ENCODE assay signal across 24 cellular contexts in the genomic region with DNA sequence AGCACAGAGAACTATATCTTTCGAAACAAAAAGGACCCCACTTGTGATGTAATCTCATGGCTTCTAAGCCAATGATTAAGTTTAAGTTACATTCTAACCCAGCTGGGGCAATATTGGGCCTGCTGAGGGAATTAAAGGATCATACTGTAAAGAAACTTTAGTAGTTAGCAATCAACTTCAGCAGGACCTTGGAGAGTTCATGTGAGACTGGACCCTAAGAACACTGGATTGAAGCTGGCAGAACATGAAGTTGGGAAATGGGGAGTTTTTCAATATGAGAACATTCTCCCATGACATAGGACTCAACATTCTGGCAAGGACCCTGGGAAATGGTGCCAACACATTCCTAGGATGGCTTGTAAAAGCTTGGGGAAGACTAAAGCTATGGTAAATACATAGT.
DNase-seq lines count a peak whose midpoint lies in the region; ATAC-seq, FAIRE-seq and TF ChIP-seq lines count a peak whose summit lies in the region.
"Had no signal": no experiment of that assay in that cellular context is flagged by ENCODE, and none has a peak within 500 bp of the region (broad histone marks: within the 10 kb centered on the region; RNA-seq: fewer than 3 reads in every experiment).

No MANE protein-coding gene starts in this region.

- H3K9me3 ChIP-seq in SK-N-SH (no peaks in the 10 kb centered on the region), MG63 (no peaks in the 10 kb centered on the region), GM12878 (replicated peaks; ENCODE audit: control insufficient read depth, insufficient read depth, low read length) (no peaks in the 10 kb centered on the region)
- H3K9me3 ChIP-seq: BLaER1, Caco-2, HAP-1 had no signal

- TF ChIP-seq POLR2A in GM12878 (IDR thresholded peaks at IDR 0.05; ENCODE audit: low read depth, low read length): no peak

- H2AFZ ChIP-seq in SK-N-SH (ENCODE audit: low read depth) (no peak overlapping the region), GM12878 (ENCODE audit: control insufficient read depth, low read depth, low read length) (no peak overlapping the region)

- H3K4me2 ChIP-seq in SK-N-SH: no peak overlapping the region
- no peak overlapping the region for H3K4me2 ChIP-seq in GM12878 (ENCODE audit: control insufficient read depth, insufficient read depth)
- H3K4me2 ChIP-seq: BLaER1 had no signal

- peaks cover 2% of the 10 kb centered on the region for H3K9me3 Mint-ChIP-seq in glutamatergic neuron (ENCODE audit: unreplicated experiment)

- 35% methylated on average over 1 of the region's 1 CpG for WGBS in SK-N-SH (ENCODE audit: low lambda C conversion rate)
- 50% methylated on average over 1 of the region's 1 CpG for WGBS in GM12878 (ENCODE audit: insufficient coverage, insufficient replicate concordance, low lambda C conversion rate, missing lambda C conversion rate)

- RAD21 ChIA-PET in GM12878 (lab: Charles Lee; ENCODE audit: unreplicated experiment): no interaction called here

- DNase-seq in SK-N-SH: no peak
- peak; percentile 8 for DNase-seq in MG63
- DNase-seq in GM12878 (ENCODE audit: low read depth, low spot score): no peak
- peak; percentile 8 for DNase-seq in renal cortical epithelial cell (ENCODE audit: low read depth)
- no peak for DNase-seq in glutamatergic neuron
- DNase-seq in cerebellum (ENCODE audit: low spot score): no peak
- DNase-seq: Caco-2; CD4-positive, CD25-positive, alpha-beta regulatory T cell; CD8-positive, alpha-beta T cell; DMS153; DND-41; GOT3; HFFc6 had no signal

- H3K36me3 ChIP-seq in SK-N-SH (replicated peaks in 1 of 2; ENCODE audit: control insufficient read depth in 1 of 2, insufficient read depth in 2 of 2, low read length in 1 of 2): no peaks in the 10 kb centered on the region
- no peaks in the 10 kb centered on the region for H3K36me3 ChIP-seq in MG63
- H3K36me3 ChIP-seq in GM12878 (ENCODE audit: control insufficient read depth in 2 of 2, insufficient read depth in 2 of 2, low read length in 1 of 2): no peaks in the 10 kb centered on the region
- H3K36me3 ChIP-seq: BLaER1, HAP-1 had no signal

- no peaks in the 10 kb centered on the region for H3K27me3 Mint-ChIP-seq in glutamatergic neuron (ENCODE audit: unreplicated experiment)
- H3K27me3 Mint-ChIP-seq: B cell; CD4-positive, CD25-positive, alpha-beta regulatory T cell had no signal

- SMC1A ChIA-PET in GM12878 (lab: Charles Lee; ENCODE audit: uncharacterized antibody, unreplicated experiment): no interaction called here

- no peak overlapping the region for H3K27ac Mint-ChIP-seq in glutamatergic neuron (ENCODE audit: unreplicated experiment)
- H3K27ac Mint-ChIP-seq: B cell; CD4-positive, CD25-positive, alpha-beta regulatory T cell; CD8-positive, alpha-beta T cell; HFFc6 had no signal

- no peaks in the 10 kb centered on the region for H3K36me3 Mint-ChIP-seq in glutamatergic neuron (ENCODE audit: unreplicated experiment)
- H3K36me3 Mint-ChIP-seq: CD4-positive, CD25-positive, alpha-beta regulatory T cell; CD8-positive, alpha-beta T cell had no signal

- no peaks in the 10 kb centered on the region for H3K4me1 Mint-ChIP-seq in glutamatergic neuron (ENCODE audit: low read depth, unreplicated experiment)
- H3K4me1 Mint-ChIP-seq: B cell; CD4-positive, CD25-positive, alpha-beta regulatory T cell had no signal

- H3K27ac ChIP-seq in SK-N-SH (ENCODE audit: low read depth in 2 of 2, low read length in 1 of 2): peak overlapping the region in 1 of 2 experiments; percentile 88; a peak in 2 of 4 replicates
- no peak overlapping the region for H3K27ac ChIP-seq in GM12878 (ENCODE audit: control insufficient read depth, insufficient read depth)
- H3K27ac ChIP-seq: 22Rv1, BLaER1, C4-2B had no signal

- no peaks in the 10 kb centered on the region; the same call in 1 of the 2 replicates for H3K27me3 ChIP-seq in SK-N-SH (ENCODE audit: insufficient read depth)
- no peaks in the 10 kb centered on the region for H3K27me3 ChIP-seq in MG63
- no peaks in the 10 kb centered on the region; a peak in 1 of 4 replicates for H3K27me3 ChIP-seq in GM12878 (replicated peaks in 1 of 2; ENCODE audit: control insufficient read depth in 2 of 2, insufficient read depth in 2 of 2, low read length in 1 of 2)
- H3K27me3 ChIP-seq: BLaER1 had no signal

- in situ Hi-C loops in GM12878 (cut with MboI): no loop called here

- BruUV-seq in GM12878 (replicated peaks; lab: Mats Ljungman, UMichigan): no TSS peak

- H3K4me3 ChIP-seq in SK-N-SH (ENCODE audit: low read depth in 2 of 2, low read length in 1 of 2) (no peak overlapping the region), MG63 (no peak overlapping the region), GM12878 (no peak overlapping the region)
- H3K4me3 ChIP-seq: BLaER1, HAP-1 had no signal

- H3K79me2 ChIP-seq in SK-N-SH (ENCODE audit: insufficient read depth) (no peaks in the 10 kb centered on the region), GM12878 (ENCODE audit: control insufficient read depth, insufficient read depth, low read length) (no peaks in the 10 kb centered on the region)

- no peaks in the 10 kb centered on the region for H3F3A ChIP-seq in SK-N-SH (replicated peaks; ENCODE audit: insufficient read depth)

- CTCF ChIA-PET in SK-N-SH (lab: Yijun Ruan, JAX): interaction anchor here (0.6 to 2.7 kb wide), 4 partner anchors 105 to 273 kb away, joined by 3 to 13 read pairs (median 7); no protein-coding TSS in a partner anchor
- CTCF ChIA-PET in GM12878 (lab: Yijun Ruan, JAX): interaction anchor here (2.5 kb wide), 1 partner anchor 183 kb away, joined by 18 read pairs; no protein-coding TSS in a partner anchor

- POLR2A ChIA-PET in SK-N-SH (lab: Yijun Ruan, JAX): interaction anchor here (1.7 to 2.6 kb wide), 2 partner anchors 18 to 105 kb away, joined by 9 to 12 read pairs; no protein-coding TSS in a partner anchor
- POLR2A ChIA-PET in GM12878 (lab: Charles Lee): no interaction called here

- ATAC-seq in SK-N-SH treated with all-trans-retinoic acid at 6 μM for 48 hours (no peak), GM12878 (no peak), HG03469 (IDR thresholded peaks at IDR 0.05; ENCODE audit: unreplicated experiment) (no peak)
- ATAC-seq: CD8-positive, alpha-beta T cell had no signal

- TF ChIP-seq EP300 in SK-N-SH (IDR thresholded peaks at IDR 0.05; ENCODE audit: borderline replicate concordance in 1 of 2, low read depth in 1 of 2, low read length in 1 of 2): no peak
- TF ChIP-seq EP300 in GM12878 (IDR thresholded peaks at IDR 0.05; ENCODE audit: borderline replicate concordance in 1 of 2, control insufficient read depth in 1 of 2, low read depth in 2 of 2, low read length in 2 of 2): no peak

- TF ChIP-seq CTCF in SK-N-SH (IDR thresholded peaks at IDR 0.05) (no peak), GM12878 (IDR thresholded peaks at IDR 0.05 in 2 of 3, conservative IDR thresholded peaks at IDR 0.05 in 1 of 3; ENCODE audit: control insufficient read depth in 2 of 3, extremely low read depth in 1 of 3, insufficient read depth in 1 of 3, low read depth in 3 of 3, low read length in 3 of 3) (no peak), glutamatergic neuron (IDR thresholded peaks at IDR 0.05; ENCODE audit: partially characterized antibody, unreplicated experiment) (no peak)

- FAIRE-seq in GM12878 (lab: Jason Lieb, UNC): no peak
- FAIRE-seq: A204.1, G401.6, GM19239, H54 had no signal

- intact Hi-C loops in GM12878 (cut with micrococcal nuclease; ENCODE audit: unreplicated experiment): no loop called here

- H3K9ac ChIP-seq in SK-N-SH: no peak overlapping the region
- H3K9ac ChIP-seq in GM12878 (ENCODE audit: control insufficient read depth, insufficient read depth, low read length): no peak overlapping the region
- H3K9ac ChIP-seq: BLaER1 had no signal

- H4K20me1 ChIP-seq in SK-N-SH (ENCODE audit: insufficient read depth) (no peaks in the 10 kb centered on the region), GM12878 (ENCODE audit: control insufficient read depth, insufficient read depth) (no peaks in the 10 kb centered on the region)
- H4K20me1 ChIP-seq: BLaER1 had no signal

- TF ChIP-seq RAD21 in SK-N-SH (IDR thresholded peaks at IDR 0.05; ENCODE audit: low read length): no peak
- no peak for TF ChIP-seq RAD21 in GM12878 (IDR thresholded peaks at IDR 0.05; ENCODE audit: insufficient read depth, low read depth, low read length)

- no peaks in the 10 kb centered on the region for H3K9me2 ChIP-seq in SK-N-SH

- peaks cover 0 to 16% of the 10 kb centered on the region in 2 experiments; a peak in 2 of 4 replicates for H3K4me1 ChIP-seq in SK-N-SH (ENCODE audit: control insufficient read depth in 1 of 2, insufficient read depth in 2 of 2, low read depth in 1 of 2, low read length in 1 of 2)
- no peaks in the 10 kb centered on the region for H3K4me1 ChIP-seq in GM12878 (ENCODE audit: control insufficient read depth, insufficient read depth, low read length)
- H3K4me1 ChIP-seq: BLaER1, Caco-2, HAP-1 had no signal

- no peak overlapping the region for H3K4me3 Mint-ChIP-seq in glutamatergic neuron (ENCODE audit: unreplicated experiment)
- H3K4me3 Mint-ChIP-seq: B cell; CD4-positive, CD25-positive, alpha-beta regulatory T cell; CD8-positive, alpha-beta T cell; HFFc6 had no signal

TF ChIP-seq in GM12878, 131 proteins besides CTCF, POLR2A, EP300 and RAD21:
- TF ChIP-seq RELA (IDR thresholded peaks at IDR 0.05; ENCODE audit: borderline replicate concordance, partially characterized antibody): no peak
- TF ChIP-seq, protein P1, sequence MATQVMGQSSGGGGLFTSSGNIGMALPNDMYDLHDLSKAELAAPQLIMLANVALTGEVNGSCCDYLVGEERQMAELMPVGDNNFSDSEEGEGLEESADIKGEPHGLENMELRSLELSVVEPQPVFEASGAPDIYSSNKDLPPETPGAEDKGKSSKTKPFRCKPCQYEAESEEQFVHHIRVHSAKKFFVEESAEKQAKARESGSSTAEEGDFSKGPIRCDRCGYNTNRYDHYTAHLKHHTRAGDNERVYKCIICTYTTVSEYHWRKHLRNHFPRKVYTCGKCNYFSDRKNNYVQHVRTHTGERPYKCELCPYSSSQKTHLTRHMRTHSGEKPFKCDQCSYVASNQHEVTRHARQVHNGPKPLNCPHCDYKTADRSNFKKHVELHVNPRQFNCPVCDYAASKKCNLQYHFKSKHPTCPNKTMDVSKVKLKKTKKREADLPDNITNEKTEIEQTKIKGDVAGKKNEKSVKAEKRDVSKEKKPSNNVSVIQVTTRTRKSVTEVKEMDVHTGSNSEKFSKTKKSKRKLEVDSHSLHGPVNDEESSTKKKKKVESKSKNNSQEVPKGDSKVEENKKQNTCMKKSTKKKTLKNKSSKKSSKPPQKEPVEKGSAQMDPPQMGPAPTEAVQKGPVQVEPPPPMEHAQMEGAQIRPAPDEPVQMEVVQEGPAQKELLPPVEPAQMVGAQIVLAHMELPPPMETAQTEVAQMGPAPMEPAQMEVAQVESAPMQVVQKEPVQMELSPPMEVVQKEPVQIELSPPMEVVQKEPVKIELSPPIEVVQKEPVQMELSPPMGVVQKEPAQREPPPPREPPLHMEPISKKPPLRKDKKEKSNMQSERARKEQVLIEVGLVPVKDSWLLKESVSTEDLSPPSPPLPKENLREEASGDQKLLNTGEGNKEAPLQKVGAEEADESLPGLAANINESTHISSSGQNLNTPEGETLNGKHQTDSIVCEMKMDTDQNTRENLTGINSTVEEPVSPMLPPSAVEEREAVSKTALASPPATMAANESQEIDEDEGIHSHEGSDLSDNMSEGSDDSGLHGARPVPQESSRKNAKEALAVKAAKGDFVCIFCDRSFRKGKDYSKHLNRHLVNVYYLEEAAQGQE (IDR thresholded peaks at IDR 0.05; ENCODE audit: low read depth, low read length): peak; percentile 55; the same call in 1 of the 2 replicates
TF ChIP-seq in GM12878: peak in this region for 1.

Comparison
In these comparisons a context has a peak if more than half of its experiments do, and no peak if none do; other contexts are left out.
1. DNase-seq: peak in MG63 (single experiment) and renal cortical epithelial cell (single experiment); none in SK-N-SH (single experiment), GM12878 (single experiment), glutamatergic neuron (single experiment) and cerebellum (single experiment).